In genomic region chr11:132248585-132248984, GRCh38 we compare ENCODE assay signal across 18 cellular contexts.
"Had no signal": no experiment of that assay in that cellular context is flagged by ENCODE, and none has a peak within 500 bp of the region (broad histone marks: within the 10 kb centered on the region; RNA-seq: fewer than 3 reads in every experiment).

No MANE protein-coding gene starts in this region.

- ATAC-seq: activated CD8-positive, alpha-beta T cell treated with anti-CD3 and anti-CD28 coated beads, Interleukin-2, amount 10 ng/mL, durations not matched to agents 7 days and 5 days; esophagus mucosa; gastrocnemius medialis; heart left ventricle; left lung; right cardiac atrium; stimulated activated naive CD8-positive, alpha-beta T cell treated with anti-CD3 and anti-CD28 coated beads, Interleukin-15, Interleukin-2, amounts not matched to agents 100 U/mL and 50 U/mL, for 24 hours had no signal

- H3K27me3 ChIP-seq: ascending aorta, breast epithelium, gastrocnemius medialis, heart left ventricle, left lung, tibial nerve, vagina had no signal

- H3K27ac ChIP-seq: ascending aorta, breast epithelium, gastrocnemius medialis, heart left ventricle, left lung, skin epidermis, tibial nerve, vagina had no signal

- H3K4me3 ChIP-seq: ascending aorta, breast epithelium, gastrocnemius medialis, heart left ventricle, left lung, skin epidermis, tibial nerve, vagina had no signal

- DNase-seq: activated CD4-positive, alpha-beta T cell treated with anti-CD3 and anti-CD28 coated beads, Interleukin-2, amount 10 ng/mL, durations not matched to agents 7 days and 5 days; activated CD8-positive, alpha-beta T cell treated with anti-CD3 and anti-CD28 coated beads, Interleukin-2, amount 10 ng/mL, durations not matched to agents 7 days and 5 days; activated naive CD4-positive, alpha-beta T cell treated with anti-CD3 and anti-CD28 coated beads, Interleukin-2, amount 50 U/mL, for 16 hours; activated T-cell treated with anti-CD3 and anti-CD28 coated beads, Interleukin-2, amount 50 U/mL, for 24 hours; effector CD8-positive, alpha-beta T cell; gastrocnemius medialis; heart left ventricle; left lung; midbrain; right cardiac atrium; stimulated activated naive CD8-positive, alpha-beta T cell treated with anti-CD3 and anti-CD28 coated beads, Interleukin-15, Interleukin-2, amounts not matched to agents 100 U/mL and 50 U/mL, for 24 hours; T1000 had no signal

- H3K36me3 ChIP-seq: ascending aorta, breast epithelium, gastrocnemius medialis, heart left ventricle, left lung, tibial nerve, vagina had no signal

- H3K4me1 ChIP-seq: ascending aorta, breast epithelium, gastrocnemius medialis, heart left ventricle, left lung, tibial nerve, vagina had no signal

- H3K9me3 ChIP-seq: ascending aorta, gastrocnemius medialis, left lung, vagina had no signal
